1 cellular context compared by ENCODE assay signal in genomic region chr11:128871165-128871564, GRCh38.
A peak's percentile ranks its signal among the peaks of the same experiment; 100 is the strongest.
TF ChIP-seq lines count a peak whose summit lies in the region.

No MANE protein-coding gene starts in this region.

TF ChIP-seq in H1, 55 proteins besides CTCF, POLR2A, EP300 and RAD21 (continued from another document):
- peak; percentile 44; the same call in 1 of the 2 replicates for TF ChIP-seq KDM1A (IDR thresholded peaks at IDR 0.05; ENCODE audit: borderline replicate concordance, low read length)
